ENCODE assay signal across 9 cellular contexts in the genomic region with DNA sequence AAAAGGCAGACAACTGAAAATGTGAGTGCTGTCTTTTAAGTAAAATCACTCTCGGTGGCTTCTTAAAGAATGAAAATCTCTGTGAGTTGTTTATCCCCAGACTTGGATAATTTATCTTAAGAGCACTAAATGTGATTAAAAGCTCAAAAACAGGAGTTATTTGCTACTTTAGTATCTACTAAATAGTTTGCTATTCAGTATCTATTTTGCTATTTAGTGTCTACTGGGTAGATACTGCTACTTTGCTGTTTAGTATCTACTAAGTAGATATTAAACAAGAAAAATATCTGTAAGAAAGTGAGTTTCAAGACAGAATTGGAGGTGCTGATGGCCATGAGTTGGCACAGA. TPM values are rescaled to one million over a fixed set of nuclear protein-coding genes. Genes with fewer than 3 reads are reported as not detected.
A peak's percentile ranks its signal among the peaks of the same experiment; 100 is the strongest.
DNase-seq lines count a peak whose midpoint lies in the region; ATAC-seq, FAIRE-seq and TF ChIP-seq lines count a peak whose summit lies in the region.
"Had no signal": no experiment of that assay in that cellular context is flagged by ENCODE, and none has a peak within 500 bp of the region (broad histone marks: within the 10 kb centered on the region; RNA-seq: fewer than 3 reads in every experiment).

No MANE protein-coding gene starts in this region.

- H3K27ac Mint-ChIP-seq in CD8-positive, alpha-beta memory T cell, result peak overlapping the region in 6 of 8 donors; percentile 13 to 63 (median 30)
- H3K27ac Mint-ChIP-seq in activated naive CD8-positive, alpha-beta T cell treated with anti-CD3 and anti-CD28 coated beads, Interleukin-2, amount 10 ng/mL, durations not matched to agents 7 days and 5 days, result no peak overlapping the region
- H3K27ac Mint-ChIP-seq in natural killer cell treated with Interleukin-12 subunit alpha and Interleukin-12 subunit beta and Interleukin-15 and Interleukin-18, amount 100 ng/mL, for 72 hours, result no peak overlapping the region

- no peaks in the 10 kb centered on the region for H3K27me3 ChIP-seq in CD8-positive, alpha-beta memory T cell (ENCODE audit: insufficient read depth, low read length, poor library complexity, severe bottlenecking)
- H3K27me3 ChIP-seq in HUES64 (ENCODE audit: insufficient read depth, low read length), result peaks cover 30% of the 10 kb centered on the region

- peaks cover 7 to 12% (median 7%) of the 10 kb centered on the region in 3 donors for H3K4me1 Mint-ChIP-seq in CD8-positive, alpha-beta memory T cell
- H3K4me1 Mint-ChIP-seq in activated naive CD8-positive, alpha-beta T cell treated with anti-CD3 and anti-CD28 coated beads, Interleukin-2, amount 10 ng/mL, durations not matched to agents 7 days and 5 days, result peaks cover 12% of the 10 kb centered on the region
- peaks cover 6% of the 10 kb centered on the region in 2 donors for H3K4me1 Mint-ChIP-seq in natural killer cell treated with Interleukin-12 subunit alpha and Interleukin-12 subunit beta and Interleukin-15 and Interleukin-18, amount 100 ng/mL, for 72 hours (ENCODE audit: low read depth in 2 of 2)

- no peak overlapping the region for H3K27ac ChIP-seq in CD8-positive, alpha-beta memory T cell (ENCODE audit: low read depth, low read length)
- H3K27ac ChIP-seq in HUES64 (ENCODE audit: low read depth, low read length), result peak overlapping the region; percentile 22; the same call in 1 of the 2 replicates

- WGBS in HUES64, result 6% methylated on average over 1 of the region's 1 CpG

- H3K4me1 ChIP-seq in CD8-positive, alpha-beta memory T cell (ENCODE audit: insufficient read depth, low read length), result no peaks in the 10 kb centered on the region
- peaks cover 35% of the 10 kb centered on the region for H3K4me1 ChIP-seq in HUES64 (ENCODE audit: insufficient read depth, low read length)

- peak overlapping the region; percentile 84 to 98 (median 95) for H3K4me3 Mint-ChIP-seq in CD8-positive, alpha-beta memory T cell
- peak overlapping the region; percentile 96 for H3K4me3 Mint-ChIP-seq in activated naive CD8-positive, alpha-beta T cell treated with anti-CD3 and anti-CD28 coated beads, Interleukin-2, amount 10 ng/mL, durations not matched to agents 7 days and 5 days
- H3K4me3 Mint-ChIP-seq in natural killer cell treated with Interleukin-12 subunit alpha and Interleukin-12 subunit beta and Interleukin-15 and Interleukin-18, amount 100 ng/mL, for 72 hours, result peak overlapping the region; percentile 93

- peaks cover 0 to 1% (median 0%) of the 10 kb centered on the region in 5 donors for H3K9me3 Mint-ChIP-seq in CD8-positive, alpha-beta memory T cell
- no peaks in the 10 kb centered on the region for H3K9me3 Mint-ChIP-seq in activated naive CD8-positive, alpha-beta T cell treated with anti-CD3 and anti-CD28 coated beads, Interleukin-2, amount 10 ng/mL, durations not matched to agents 7 days and 5 days
- H3K9me3 Mint-ChIP-seq in natural killer cell treated with Interleukin-12 subunit alpha and Interleukin-12 subunit beta and Interleukin-15 and Interleukin-18, amount 100 ng/mL, for 72 hours, result no peaks in the 10 kb centered on the region

- no peaks in the 10 kb centered on the region for H3K9me3 ChIP-seq in CD8-positive, alpha-beta memory T cell (ENCODE audit: low read length)
- no peaks in the 10 kb centered on the region for H3K9me3 ChIP-seq in HUES64 (ENCODE audit: insufficient read depth, low read depth, low read length)

- H3K27me3 Mint-ChIP-seq in CD8-positive, alpha-beta memory T cell, result peaks cover 16 to 30% of the 10 kb centered on the region in 2 donors
- H3K27me3 Mint-ChIP-seq in activated naive CD8-positive, alpha-beta T cell treated with anti-CD3 and anti-CD28 coated beads, Interleukin-2, amount 10 ng/mL, durations not matched to agents 7 days and 5 days, result peaks cover 22% of the 10 kb centered on the region
- H3K27me3 Mint-ChIP-seq in natural killer cell treated with Interleukin-12 subunit alpha and Interleukin-12 subunit beta and Interleukin-15 and Interleukin-18, amount 100 ng/mL, for 72 hours, result peaks cover 31 to 32% of the 10 kb centered on the region in 2 donors

- no peaks in the 10 kb centered on the region for H3K36me3 ChIP-seq in CD8-positive, alpha-beta memory T cell (ENCODE audit: insufficient read depth, low read length)
- no peaks in the 10 kb centered on the region; the same call in 1 of the 2 replicates for H3K36me3 ChIP-seq in HUES64 (ENCODE audit: insufficient read depth, low read length)

- DNase-seq in CD8-positive, alpha-beta memory T cell, result no peak
- no peak for DNase-seq in activated naive CD8-positive, alpha-beta T cell treated with anti-CD3 and anti-CD28 coated beads, Interleukin-2, amount 10 ng/mL, durations not matched to agents 7 days and 5 days
- DNase-seq in natural killer cell treated with Interleukin-12 subunit alpha and Interleukin-12 subunit beta and Interleukin-15 and Interleukin-18, amount 100 ng/mL, for 72 hours (ENCODE audit: low spot score), result no peak
- DNase-seq in GM12892 (ENCODE audit: insufficient read length) (no peak), NCI-H1417 (lab: John Stamatoyannopoulos, UW) (no peak), mesenteric fat pad (ENCODE audit: low spot score) (no peak)

- no peak for ATAC-seq in activated naive CD8-positive, alpha-beta T cell treated with anti-CD3 and anti-CD28 coated beads, Interleukin-2, amount 10 ng/mL, durations not matched to agents 7 days and 5 days (ENCODE audit: low read depth)
- no peak for ATAC-seq in natural killer cell treated with Interleukin-12 subunit alpha and Interleukin-12 subunit beta and Interleukin-15 and Interleukin-18, amount 100 ng/mL, for 72 hours
- no peak for ATAC-seq in HG02840 (IDR thresholded peaks at IDR 0.05; ENCODE audit: low FRiP score, unreplicated experiment)

- no peak for FAIRE-seq in GM12892 (lab: Jason Lieb, UNC)
- FAIRE-seq: frontal cortex had no signal

- no peak overlapping the region for H3K9ac ChIP-seq in HUES64 (ENCODE audit: low read depth, low read length)

- POLR2A ChIA-PET in CD8-positive, alpha-beta memory T cell (lab: Charles Lee), result no interaction called here
- POLR2A ChIA-PET in activated naive CD8-positive, alpha-beta T cell treated with anti-CD3 and anti-CD28 coated beads, Interleukin-2, amount 10 ng/mL, durations not matched to agents 7 days and 5 days (lab: Charles Lee), result no interaction called here

- TF ChIP-seq POLR2A in GM12892 (IDR thresholded peaks at IDR 0.05; ENCODE audit: low read depth, low read length), result no peak

- H3K36me3 Mint-ChIP-seq in CD8-positive, alpha-beta memory T cell, result peaks cover 0 to 1% (median 0%) of the 10 kb centered on the region in 3 donors
- H3K36me3 Mint-ChIP-seq in activated naive CD8-positive, alpha-beta T cell treated with anti-CD3 and anti-CD28 coated beads, Interleukin-2, amount 10 ng/mL, durations not matched to agents 7 days and 5 days, result no peaks in the 10 kb centered on the region
- H3K36me3 Mint-ChIP-seq in natural killer cell treated with Interleukin-12 subunit alpha and Interleukin-12 subunit beta and Interleukin-15 and Interleukin-18, amount 100 ng/mL, for 72 hours, result no peaks in the 10 kb centered on the region

- no peak overlapping the region for H3K4me3 ChIP-seq in CD8-positive, alpha-beta memory T cell (ENCODE audit: low read length)
- H3K4me3 ChIP-seq in HUES64 (ENCODE audit: low read length), result peak overlapping the region; percentile 71

- CTCF ChIA-PET in CD8-positive, alpha-beta memory T cell (lab: Charles Lee), result interaction anchor here (1.7 kb wide), 1 partner anchor 168 kb away, joined by 6 read pairs; no protein-coding TSS in a partner anchor

RNA-seq across cellular contexts. Expression of a gene that starts 1.4 kb away (rescaled TPM):
- under 1 TPM; 0.07 to 0.09 TPM for total RNA-seq in CD8-positive, alpha-beta memory T cell
- not detected for polyA plus RNA-seq in CD8-positive, alpha-beta memory T cell
- 2.7 TPM for polyA plus RNA-seq in HUES64 (2013, experiment 1 of 2)
- 2.2 TPM for polyA plus RNA-seq in HUES64 (2013, experiment 2 of 2)
- total RNA-seq in activated naive CD8-positive, alpha-beta T cell treated with anti-CD3 and anti-CD28 coated beads, Interleukin-2, amount 10 ng/mL, durations not matched to agents 7 days and 5 days, result under 1 TPM in 1 of 2 experiments, not detected in 1; 0.11 TPM
- total RNA-seq in natural killer cell treated with Interleukin-12 subunit alpha and Interleukin-12 subunit beta and Interleukin-15 and Interleukin-18, amount 100 ng/mL, for 72 hours, result not detected
- 0.06 TPM for polyA plus RNA-seq in GM12892 (2012; ENCODE audit: missing spikeins)
- total RNA-seq in mesenteric fat pad, result not detected

Comparison
In these comparisons a context has a peak if more than half of its experiments do, and no peak if none do; other contexts are left out.
1. H3K27ac Mint-ChIP-seq: peak in CD8-positive, alpha-beta memory T cell (6 of 8); none in activated naive CD8-positive, alpha-beta T cell treated with anti-CD3 and anti-CD28 coated beads, Interleukin-2, amount 10 ng/mL, durations not matched to agents 7 days and 5 days (single experiment) and natural killer cell treated with Interleukin-12 subunit alpha and Interleukin-12 subunit beta and Interleukin-15 and Interleukin-18, amount 100 ng/mL, for 72 hours (0 of 2).
2. Peak in every context shown above with its lines, with median percentiles within 50 percentile points of each other: H3K4me3 Mint-ChIP-seq.